ENCODE assay signal across 8 cellular contexts in the genomic region with DNA sequence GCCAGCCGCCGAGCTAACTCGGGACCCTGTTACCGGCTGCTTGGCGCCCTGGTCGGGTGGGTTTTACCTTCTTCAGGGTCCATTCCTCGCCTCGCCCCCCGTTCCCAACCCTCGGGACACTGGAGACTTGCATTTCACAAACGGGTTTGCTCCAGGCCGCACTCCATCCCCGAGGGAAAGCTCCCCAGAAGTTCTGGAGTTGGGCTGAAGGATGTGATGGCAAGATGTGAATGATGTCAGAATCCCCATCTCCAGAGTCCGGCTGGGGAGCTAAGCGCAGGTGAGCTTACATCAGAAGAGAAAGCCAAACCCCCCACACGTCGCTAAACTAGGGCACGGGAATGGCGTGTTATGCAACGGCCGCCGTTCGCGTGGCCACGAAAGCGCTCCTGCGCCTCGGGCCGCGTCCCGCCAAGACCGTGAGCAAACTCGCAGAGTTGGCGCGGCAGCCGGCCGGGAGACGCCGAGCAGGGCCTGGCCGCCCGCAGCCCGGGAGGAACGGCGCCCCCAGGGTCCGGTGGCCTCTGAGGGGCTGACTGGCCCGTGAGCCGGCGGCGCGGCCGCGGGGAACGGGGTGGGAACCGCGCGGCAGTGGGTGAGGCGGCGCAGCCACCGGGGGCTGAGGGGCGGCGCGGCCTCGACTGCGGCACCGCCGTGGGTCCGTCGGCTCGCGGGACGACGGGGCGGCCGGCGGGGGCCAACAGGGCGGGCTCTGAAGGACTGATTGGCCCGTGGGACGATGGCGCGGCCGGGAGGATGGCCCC. TPM values are rescaled to one million over a fixed set of nuclear protein-coding genes. Genes with fewer than 3 reads are reported as not detected.
DNase-seq lines count a peak whose midpoint lies in the region; ATAC-seq lines count a peak whose summit lies in the region.

No MANE protein-coding gene starts in this region.

- no peak for DNase-seq in activated CD4-positive, alpha-beta T cell treated with anti-CD3 and anti-CD28 coated beads, Interleukin-2, amount 10 ng/mL, durations not matched to agents 7 days and 5 days
- DNase-seq in activated CD4-positive, alpha-beta T cell treated with anti-CD3 and anti-CD28 coated beads for 4 hours: no peak
- peak; percentile 25 to 41 for DNase-seq in activated T-cell treated with anti-CD3 and anti-CD28 coated beads, Interleukin-2, amount 50 U/mL, for 48 hours
- DNase-seq in Right ventricle myocardium superior (peak; percentile 76), posterior vena cava (ENCODE audit: low spot score) (peak; percentile 87), AG08395 (ENCODE audit: low spot score) (no peak)

- peaks cover 37% of the 10 kb centered on the region for H3K27me3 Mint-ChIP-seq in activated CD4-positive, alpha-beta T cell treated with anti-CD3 and anti-CD28 coated beads, Interleukin-2, amount 10 ng/mL, durations not matched to agents 7 days and 5 days

- H3K27ac Mint-ChIP-seq in activated CD4-positive, alpha-beta T cell treated with anti-CD3 and anti-CD28 coated beads, Interleukin-2, amount 10 ng/mL, durations not matched to agents 7 days and 5 days: peak overlapping the region; percentile 46

- intact Hi-C loops in Right ventricle myocardium superior (cut with DNase I) (loop anchor here (10.0 kb wide), 1 partner anchor 45 kb away; no protein-coding TSS in a partner anchor), posterior vena cava (cut with DNase I) (no loop called here)

- peaks cover 7% of the 10 kb centered on the region for H3K4me1 Mint-ChIP-seq in activated CD4-positive, alpha-beta T cell treated with anti-CD3 and anti-CD28 coated beads, Interleukin-2, amount 10 ng/mL, durations not matched to agents 7 days and 5 days

- peak overlapping the region; percentile 60 for H3K4me3 Mint-ChIP-seq in activated CD4-positive, alpha-beta T cell treated with anti-CD3 and anti-CD28 coated beads, Interleukin-2, amount 10 ng/mL, durations not matched to agents 7 days and 5 days

- CTCF ChIA-PET in activated CD4-positive, alpha-beta T cell treated with anti-CD3 and anti-CD28 coated beads, Interleukin-2, amount 10 ng/mL, durations not matched to agents 7 days and 5 days (lab: Charles Lee): interaction anchor here (0.7 kb wide), 1 partner anchor 9 kb away, joined by 3 read pairs; no protein-coding TSS in a partner anchor

- no peaks in the 10 kb centered on the region for H3K36me3 Mint-ChIP-seq in activated CD4-positive, alpha-beta T cell treated with anti-CD3 and anti-CD28 coated beads, Interleukin-2, amount 10 ng/mL, durations not matched to agents 7 days and 5 days (ENCODE audit: low read depth)

- POLR2A ChIA-PET in activated CD4-positive, alpha-beta T cell treated with anti-CD3 and anti-CD28 coated beads, Interleukin-2, amount 10 ng/mL, durations not matched to agents 7 days and 5 days (lab: Charles Lee): no interaction called here

- no peaks in the 10 kb centered on the region for H3K9me3 Mint-ChIP-seq in activated CD4-positive, alpha-beta T cell treated with anti-CD3 and anti-CD28 coated beads, Interleukin-2, amount 10 ng/mL, durations not matched to agents 7 days and 5 days

- ATAC-seq in HG03095 (IDR thresholded peaks at IDR 0.05; ENCODE audit: unreplicated experiment) (peak; percentile 14), Right ventricle myocardium superior (ENCODE audit: poor library complexity) (peak; percentile 23), GM19452 (IDR thresholded peaks at IDR 0.05; ENCODE audit: unreplicated experiment) (no peak)

RNA-seq across cellular contexts. Expression of a gene that starts 1.1 kb away (rescaled TPM):
- 1 to 10 TPM; 3.1 to 3.2 TPM for total RNA-seq in activated CD4-positive, alpha-beta T cell treated with anti-CD3 and anti-CD28 coated beads, Interleukin-2, amount 10 ng/mL, durations not matched to agents 7 days and 5 days
- total RNA-seq in Right ventricle myocardium superior (22.5 TPM), posterior vena cava (10 to 100 TPM; 37.2 to 41.8 TPM)

Comparison
In these comparisons a context has a peak if more than half of its experiments do, and no peak if none do; other contexts are left out.
1. DNase-seq: peak in activated T-cell treated with anti-CD3 and anti-CD28 coated beads, Interleukin-2, amount 50 U/mL, for 48 hours (2 of 2), Right ventricle myocardium superior (single experiment) and posterior vena cava (single experiment); none in activated CD4-positive, alpha-beta T cell treated with anti-CD3 and anti-CD28 coated beads, Interleukin-2, amount 10 ng/mL, durations not matched to agents 7 days and 5 days (single experiment), activated CD4-positive, alpha-beta T cell treated with anti-CD3 and anti-CD28 coated beads for 4 hours (0 of 2) and AG08395 (single experiment).